Comparison of ENCODE assay signal across 18 cellular contexts in the genomic region with DNA sequence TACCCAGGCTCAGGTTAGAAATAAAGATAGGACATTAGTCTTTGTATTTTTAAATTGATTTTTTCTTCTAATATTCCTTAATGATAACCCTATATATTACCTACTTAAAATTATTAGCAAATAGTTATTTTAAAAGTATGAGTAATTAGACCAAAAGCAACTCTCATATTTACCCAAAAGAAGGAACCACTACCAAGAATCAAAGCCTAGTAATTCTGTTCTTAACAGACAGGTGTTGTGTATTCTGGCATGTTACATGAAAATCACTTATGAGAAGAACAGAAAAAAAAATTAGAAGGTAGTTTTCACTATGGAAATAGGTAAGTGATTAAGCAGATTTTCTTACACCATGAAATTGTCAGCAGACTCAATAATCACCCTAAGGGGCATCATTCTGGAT.
DNase-seq lines count a peak whose midpoint lies in the region; ATAC-seq, FAIRE-seq and TF ChIP-seq lines count a peak whose summit lies in the region.
"Had no signal": no experiment of that assay in that cellular context is flagged by ENCODE, and none has a peak within 500 bp of the region (broad histone marks: within the 10 kb centered on the region; RNA-seq: fewer than 3 reads in every experiment).

No MANE protein-coding gene starts in this region.

- H3K36me3 Mint-ChIP-seq in Calu3 (ENCODE audit: insufficient read depth, unreplicated experiment) (no peaks in the 10 kb centered on the region), T-helper 17 cell (ENCODE audit: low read depth) (peaks cover 3% of the 10 kb centered on the region)

- peak; percentile 38 for FAIRE-seq in GM18507 (lab: Jason Lieb, UNC)
- FAIRE-seq: HTR-8/SVneo, kidney had no signal

- peaks cover 13% of the 10 kb centered on the region for H3K4me1 Mint-ChIP-seq in Calu3 (ENCODE audit: low read depth, unreplicated experiment)
- peaks cover 17% of the 10 kb centered on the region for H3K4me1 Mint-ChIP-seq in T-helper 17 cell

- ATAC-seq in GM19467 (IDR thresholded peaks at IDR 0.05; ENCODE audit: unreplicated experiment) (peak; percentile 54), HG02642 (IDR thresholded peaks at IDR 0.05; ENCODE audit: poor library complexity, unreplicated experiment) (peak; percentile 64), HG03432 (IDR thresholded peaks at IDR 0.05; ENCODE audit: unreplicated experiment) (peak; percentile 81), T-helper 17 cell (no peak)

- no peak for TF ChIP-seq CTCF in Calu3 (IDR thresholded peaks at IDR 0.05; ENCODE audit: unreplicated experiment)

- no peaks in the 10 kb centered on the region for H3K27me3 Mint-ChIP-seq in Calu3 (ENCODE audit: unreplicated experiment)
- no peaks in the 10 kb centered on the region for H3K27me3 Mint-ChIP-seq in T-helper 17 cell
- H3K27me3 Mint-ChIP-seq: activated T-cell treated with anti-CD3 and anti-CD28 coated beads, Interleukin-2, amount 50 U/mL, for 24 hours had no signal

- CTCF ChIA-PET in Calu3 (lab: Charles Lee) = no interaction called here

- DNase-seq in GM18507 (ENCODE audit: extremely low spot score, insufficient read length, low read depth) = no peak
- DNase-seq in activated CD8-positive, alpha-beta memory T cell treated with anti-CD3 and anti-CD28 coated beads, Interleukin-2, amount 50 U/mL, for 48 hours = no peak
- DNase-seq in Calu3 = no peak
- DNase-seq in stimulated activated CD4-positive, alpha-beta T cell treated with anti-CD3 and anti-CD28 coated beads, Interleukin-4, amount 100 ng/mL, for 24 hours = no peak
- no peak for DNase-seq in T-helper 17 cell
- DNase-seq: activated CD4-positive, alpha-beta T cell treated with anti-CD3 and anti-CD28 coated beads, Interleukin-2, amount 50 U/mL, for 1 hour; activated T-cell treated with anti-CD3 and anti-CD28 coated beads, Interleukin-2, amount 50 U/mL, for 24 hours; GOT3; kidney; midbrain; NCI-H187 treated with DMSO at 0.1 percent for 48 hours; NCI-H524; retina; SK-N-SH had no signal

- no peaks in the 10 kb centered on the region for H3K9me3 Mint-ChIP-seq in Calu3 (ENCODE audit: low read depth, unreplicated experiment)
- H3K9me3 Mint-ChIP-seq: activated T-cell treated with anti-CD3 and anti-CD28 coated beads, Interleukin-2, amount 50 U/mL, for 24 hours had no signal

- H3K9me3 ChIP-seq in T-helper 17 cell (ENCODE audit: control insufficient read depth, low read length, poor library complexity, severe bottlenecking) = no peaks in the 10 kb centered on the region
- H3K9me3 ChIP-seq: SK-N-SH had no signal

- no peak overlapping the region for H3K4me3 Mint-ChIP-seq in Calu3 (ENCODE audit: low read depth, unreplicated experiment)
- H3K4me3 Mint-ChIP-seq in T-helper 17 cell = no peak overlapping the region
- H3K4me3 Mint-ChIP-seq: activated T-cell treated with anti-CD3 and anti-CD28 coated beads, Interleukin-2, amount 50 U/mL, for 24 hours had no signal

- intact Hi-C loops in Calu3 (cut with micrococcal nuclease; ENCODE audit: unreplicated experiment) = loop anchor here (5.0 to 10.0 kb wide), 3 partner anchors 123 to 786 kb away; no protein-coding TSS in a partner anchor

- no peak overlapping the region for H3K27ac Mint-ChIP-seq in Calu3 (ENCODE audit: unreplicated experiment)
- H3K27ac Mint-ChIP-seq in T-helper 17 cell = no peak overlapping the region
- H3K27ac Mint-ChIP-seq: activated T-cell treated with anti-CD3 and anti-CD28 coated beads, Interleukin-2, amount 50 U/mL, for 24 hours had no signal

- no TSS peak for BruUV-seq in Calu3 (replicated peaks; lab: Mats Ljungman, UMichigan)
